ENCODE assay signal across 8 cellular contexts in the genomic region with DNA sequence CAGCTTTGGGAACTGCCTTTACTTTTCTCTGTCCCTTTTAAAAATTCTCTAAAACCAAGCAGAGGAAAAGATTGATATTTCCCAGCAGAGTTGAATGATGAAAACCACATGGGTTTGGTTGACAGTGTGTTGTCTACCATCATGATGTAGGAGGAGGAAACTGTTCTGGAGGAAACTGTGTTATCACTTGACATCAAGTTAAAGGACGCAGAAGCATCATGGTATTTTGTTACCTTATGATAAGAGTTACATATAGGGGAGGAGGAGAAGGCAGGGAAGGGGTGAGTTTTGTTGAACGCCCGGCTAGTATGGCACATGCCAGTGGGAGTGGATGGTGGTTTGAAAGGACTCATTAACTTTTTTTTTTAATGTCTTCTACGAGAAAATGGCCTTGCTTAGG. TPM values are rescaled to one million over a fixed set of nuclear protein-coding genes. Genes with fewer than 3 reads are reported as not detected.
DNase-seq lines count a peak whose midpoint lies in the region; ATAC-seq, FAIRE-seq and TF ChIP-seq lines count a peak whose summit lies in the region.

No MANE protein-coding gene starts in this region.

- peak; percentile 79 for FAIRE-seq in islet of Langerhans (lab: Jason Lieb, UNC)

- peaks cover 35% of the 10 kb centered on the region for H3K27me3 Mint-ChIP-seq in activated CD4-positive, alpha-beta T cell treated with anti-CD3 and anti-CD28 coated beads, Interleukin-2, amount 10 ng/mL, durations not matched to agents 24 days and 14 days
- peaks cover 16% of the 10 kb centered on the region for H3K27me3 Mint-ChIP-seq in activated B cell treated with CpG ODN at 0.5 μM for 24 hours

- H3K36me3 Mint-ChIP-seq in activated CD4-positive, alpha-beta T cell treated with anti-CD3 and anti-CD28 coated beads, Interleukin-2, amount 10 ng/mL, durations not matched to agents 24 days and 14 days (ENCODE audit: low read depth) = no peaks in the 10 kb centered on the region
- H3K36me3 Mint-ChIP-seq in activated B cell treated with CpG ODN at 0.5 μM for 24 hours (ENCODE audit: low read depth) = no peaks in the 10 kb centered on the region

- H3K4me1 Mint-ChIP-seq in activated CD4-positive, alpha-beta T cell treated with anti-CD3 and anti-CD28 coated beads, Interleukin-2, amount 10 ng/mL, durations not matched to agents 24 days and 14 days = peaks cover 8% of the 10 kb centered on the region
- peaks cover 8% of the 10 kb centered on the region for H3K4me1 Mint-ChIP-seq in activated B cell treated with CpG ODN at 0.5 μM for 24 hours

- H3K27ac ChIP-seq in temporal lobe (ENCODE audit: low read depth, low read length) = peak overlapping the region; percentile 96

- ATAC-seq in activated B cell treated with CpG ODN at 0.5 μM for 24 hours (ENCODE audit: low read depth) (no peak), GM21367 (IDR thresholded peaks at IDR 0.05; ENCODE audit: unreplicated experiment) (no peak)

- H3K27ac Mint-ChIP-seq in activated CD4-positive, alpha-beta T cell treated with anti-CD3 and anti-CD28 coated beads, Interleukin-2, amount 10 ng/mL, durations not matched to agents 24 days and 14 days = peak overlapping the region; percentile 54
- no peak overlapping the region for H3K27ac Mint-ChIP-seq in activated B cell treated with CpG ODN at 0.5 μM for 24 hours

- CTCF ChIA-PET in activated B cell treated with CpG ODN at 0.5 μM for 24 hours (lab: Charles Lee) = interaction anchor here (1.3 kb wide), 1 partner anchor 39 kb away, joined by 4 read pairs; no protein-coding TSS in a partner anchor

- intact Hi-C loops in activated CD4-positive, alpha-beta T cell treated with anti-CD3 and anti-CD28 coated beads, Interleukin-2, amount 10 ng/mL, durations not matched to agents 24 days and 14 days (cut with micrococcal nuclease) = no loop called here
- intact Hi-C loops in activated B cell treated with CpG ODN at 0.5 μM for 24 hours (cut with micrococcal nuclease) = no loop called here

- no peak for DNase-seq in activated CD4-positive, alpha-beta T cell treated with anti-CD3 and anti-CD28 coated beads, Interleukin-2, amount 10 ng/mL, durations not matched to agents 24 days and 14 days
- no peak for DNase-seq in activated CD4-positive, alpha-beta T cell treated with anti-CD3 and anti-CD28 coated beads, Interleukin-2, amount 50 U/mL, for 48 hours
- DNase-seq in activated B cell treated with CpG ODN at 0.5 μM for 24 hours (no peak), LoVo (ENCODE audit: low spot score) (no peak), T1000 (lab: John Stamatoyannopoulos, UW) (no peak)

- H3K9me3 Mint-ChIP-seq in activated CD4-positive, alpha-beta T cell treated with anti-CD3 and anti-CD28 coated beads, Interleukin-2, amount 10 ng/mL, durations not matched to agents 24 days and 14 days = no peaks in the 10 kb centered on the region
- no peaks in the 10 kb centered on the region for H3K9me3 Mint-ChIP-seq in activated B cell treated with CpG ODN at 0.5 μM for 24 hours

- POLR2A ChIA-PET in activated B cell treated with CpG ODN at 0.5 μM for 24 hours (lab: Charles Lee) = no interaction called here

- no peak for TF ChIP-seq CTCF in activated B cell treated with CpG ODN at 0.5 μM for 24 hours (IDR thresholded peaks at IDR 0.05)

- H3K4me3 Mint-ChIP-seq in activated CD4-positive, alpha-beta T cell treated with anti-CD3 and anti-CD28 coated beads, Interleukin-2, amount 10 ng/mL, durations not matched to agents 24 days and 14 days = peak overlapping the region; percentile 79
- peak overlapping the region; percentile 81 for H3K4me3 Mint-ChIP-seq in activated B cell treated with CpG ODN at 0.5 μM for 24 hours

RNA-seq across cellular contexts. Expression of a gene that starts 0.9 kb away (rescaled TPM):
- total RNA-seq in activated CD4-positive, alpha-beta T cell treated with anti-CD3 and anti-CD28 coated beads, Interleukin-2, amount 10 ng/mL, durations not matched to agents 24 days and 14 days = 0.14 and 0.19 TPM in 2 replicates
- total RNA-seq in activated B cell treated with CpG ODN at 0.5 μM for 24 hours = 0.12 TPM in 1 of 2 replicates, not detected in the other
- 4.4 TPM for total RNA-seq in temporal lobe
